Comparison of ENCODE assay signal across 17 cellular contexts in the genomic region with DNA sequence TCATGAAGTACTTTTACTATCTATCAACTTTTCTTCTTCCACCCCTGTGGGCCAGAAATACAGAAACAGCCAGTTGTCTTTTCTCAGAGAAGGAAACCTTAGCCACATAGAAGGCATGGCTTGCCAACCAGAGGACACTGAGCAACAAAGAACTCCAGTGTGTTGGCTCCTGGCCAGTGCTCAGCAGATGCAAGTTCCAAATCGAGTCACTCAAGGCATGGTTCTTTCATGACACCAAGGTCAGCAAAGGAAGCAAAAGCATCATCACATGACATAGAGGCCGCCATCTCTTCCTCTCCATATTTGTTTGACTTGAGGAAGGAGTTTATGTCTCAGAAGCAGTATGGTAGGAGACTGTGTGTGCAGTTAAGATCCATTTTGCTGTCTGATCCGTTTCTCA.
DNase-seq lines count a peak whose midpoint lies in the region; ATAC-seq, FAIRE-seq and TF ChIP-seq lines count a peak whose summit lies in the region.
"Had no signal": no experiment of that assay in that cellular context is flagged by ENCODE, and none has a peak within 500 bp of the region (broad histone marks: within the 10 kb centered on the region; RNA-seq: fewer than 3 reads in every experiment).

No MANE protein-coding gene starts in this region.

- intact Hi-C loops in sciatic nerve (cut with DNase I) = no loop called here

- no peak for FAIRE-seq in frontal cortex (lab: Jason Lieb, UNC)
- FAIRE-seq: G401.6 had no signal

- no peaks in the 10 kb centered on the region for H3K36me3 ChIP-seq in SJCRH30

- peaks cover 15% of the 10 kb centered on the region for H3K4me1 ChIP-seq in SJCRH30

- H3K27me3 ChIP-seq in SJCRH30 = no peaks in the 10 kb centered on the region

- no peak for TF ChIP-seq CTCF in fibroblast of the aortic adventitia (IDR thresholded peaks at IDR 0.05; ENCODE audit: insufficient read depth, low read length)

- no peak overlapping the region for H3K4me3 ChIP-seq in SJCRH30
- no peak overlapping the region for H3K4me3 ChIP-seq in fibroblast of the aortic adventitia (ENCODE audit: low read depth, low read length)

- DNase-seq in DMS 273 (lab: John Stamatoyannopoulos, UW; ENCODE audit: unreplicated experiment) = peak; percentile 54
- DNase-seq in DMS 273 treated with DMSO at 0.1 percent for 48 hours (lab: John Stamatoyannopoulos, UW) = no peak
- DNase-seq in SJCRH30 = peak; percentile 49 to 65
- peak; percentile 71 for DNase-seq in fibroblast of the aortic adventitia (ENCODE audit: low read depth)
- no peak for DNase-seq in sciatic nerve (ENCODE audit: low spot score)
- DNase-seq in frontal cortex (ENCODE audit: low spot score in 2 of 2) = no peak
- DNase-seq in NCI-H146 (lab: John Stamatoyannopoulos, UW) = no peak
- DNase-seq: activated CD4-positive, alpha-beta T cell treated with anti-CD3 and anti-CD28 coated beads for 1 hour; activated naive CD4-positive, alpha-beta T cell treated with anti-CD3 and anti-CD28 coated beads for 36 hours; CD8-positive, alpha-beta memory T cell; NCI-H1092 treated with DMSO at 0.1 percent for 48 hours; NCI-H446 treated with DMSO at 0.1 percent for 48 hours; stimulated activated CD4-positive, alpha-beta T cell treated with anti-CD3 and anti-CD28 coated beads, Interleukin-4, amount 100 ng/mL, for 1 hour had no signal

- H3K9me3 ChIP-seq in SJCRH30 (replicated peaks) = no peaks in the 10 kb centered on the region

- ATAC-seq in sciatic nerve (peak; percentile 22), GM21447 (IDR thresholded peaks at IDR 0.05; ENCODE audit: unreplicated experiment) (no peak)
- ATAC-seq: natural killer cell treated with Interleukin-12 subunit alpha and Interleukin-12 subunit beta and Interleukin-15 and Interleukin-18, amount 100 ng/mL, for 72 hours had no signal

- peak overlapping the region; percentile 24; the same call in 1 of the 2 replicates for H3K27ac ChIP-seq in SJCRH30
- H3K27ac ChIP-seq: 22Rv1 had no signal

Comparison
In these comparisons a context has a peak if more than half of its experiments do, and no peak if none do; other contexts are left out.
1. DNase-seq: peak in DMS 273 (single experiment), SJCRH30 (2 of 2) and fibroblast of the aortic adventitia (single experiment); none in DMS 273 treated with DMSO at 0.1 percent for 48 hours (single experiment), sciatic nerve (single experiment), frontal cortex (0 of 2) and NCI-H146 (single experiment).